ENCODE assay signal across 17 cellular contexts in genomic region chr2:26567534-26567933, GRCh38.
DNase-seq lines count a peak whose midpoint lies in the region; ATAC-seq and TF ChIP-seq lines count a peak whose summit lies in the region.
"Had no signal": no experiment of that assay in that cellular context is flagged by ENCODE, and none has a peak within 500 bp of the region (broad histone marks: within the 10 kb centered on the region; RNA-seq: fewer than 3 reads in every experiment).

No MANE protein-coding gene starts in this region.

- H3K27me3 ChIP-seq in H7 (ENCODE audit: control insufficient read depth, insufficient read depth, low read length), result peaks cover 1% of the 10 kb centered on the region
- H3K27me3 ChIP-seq in osteoblast (ENCODE audit: insufficient read depth, low read length), result peaks cover 69% of the 10 kb centered on the region
- H3K27me3 ChIP-seq in adrenal gland, result peaks cover 17% of the 10 kb centered on the region
- H3K27me3 ChIP-seq: BE2C had no signal

- TF ChIP-seq POLR2A in adrenal gland (IDR thresholded peaks at IDR 0.05), result no peak

- no peaks in the 10 kb centered on the region for H3K9me3 ChIP-seq in osteoblast (ENCODE audit: low read depth, low read length)
- no peaks in the 10 kb centered on the region for H3K9me3 ChIP-seq in adrenal gland (replicated peaks in 1 of 3)
- H3K9me3 ChIP-seq: BE2C had no signal

- H3K4me2 ChIP-seq in osteoblast (ENCODE audit: insufficient read depth, low read length), result no peak overlapping the region

- no peaks in the 10 kb centered on the region for H3K79me2 ChIP-seq in osteoblast (ENCODE audit: insufficient read depth, low read length)

- ATAC-seq in GM21576 (IDR thresholded peaks at IDR 0.05; ENCODE audit: unreplicated experiment) (no peak), GM19467 (IDR thresholded peaks at IDR 0.05; ENCODE audit: unreplicated experiment) (no peak)
- ATAC-seq: CD8-positive, alpha-beta T cell; K562; PC-3 had no signal

- no peak overlapping the region for H3K4me3 ChIP-seq in H7 (ENCODE audit: insufficient read depth, low read depth, low read length)
- H3K4me3 ChIP-seq in osteoblast (ENCODE audit: insufficient read depth, low read length), result no peak overlapping the region
- no peak overlapping the region for H3K4me3 ChIP-seq in adrenal gland
- H3K4me3 ChIP-seq: K562 had no signal

- H3K4me1 ChIP-seq in osteoblast (ENCODE audit: insufficient read depth, low read length), result peaks cover 7% of the 10 kb centered on the region
- peaks cover 0 to 3% of the 10 kb centered on the region in 2 donors for H3K4me1 ChIP-seq in adrenal gland (replicated peaks in 1 of 2)
- H3K4me1 ChIP-seq: BE2C had no signal

- H3K36me3 ChIP-seq in H7 (replicated peaks; ENCODE audit: control insufficient read depth, insufficient read depth, low read length) (no peaks in the 10 kb centered on the region), osteoblast (ENCODE audit: insufficient read depth, low read length) (no peaks in the 10 kb centered on the region), adrenal gland (replicated peaks in 1 of 2) (no peaks in the 10 kb centered on the region)
- H3K36me3 ChIP-seq: BE2C had no signal

- intact Hi-C loops in adrenal gland (cut with DNase I), result no loop called here

- no peak overlapping the region for H3K27ac ChIP-seq in osteoblast (ENCODE audit: low read depth, low read length)
- H3K27ac ChIP-seq in adrenal gland, result no peak overlapping the region

- DNase-seq in ELF-1 (ENCODE audit: low read depth, low spot score) (peak; percentile 47), H7 (peak; percentile 68), ecto neural progenitor cell (ENCODE audit: low spot score) (peak; percentile 37), osteoblast (ENCODE audit: insufficient read length, low spot score, missing footprints) (peak; percentile 77), adrenal gland (no peak)
- DNase-seq: BE2C; CD8-positive, alpha-beta T cell; DMS79 treated with DMSO at 0.1 percent for 48 hours; GDM1; NCI-H1436; NCI-H2081 treated with DMSO at 0.1 percent for 48 hours; NCI-H226; NCI-H526 treated with DMSO at 0.1 percent for 48 hours; PC-3 had no signal

- no peak overlapping the region for H2AFZ ChIP-seq in osteoblast (ENCODE audit: low read length)

- TF ChIP-seq CTCF in osteoblast (IDR thresholded peaks at IDR 0.05; ENCODE audit: extremely low read depth, low read depth, low read length) (no peak), adrenal gland (IDR thresholded peaks at IDR 0.05) (no peak)

- no peaks in the 10 kb centered on the region for H4K20me1 ChIP-seq in osteoblast (ENCODE audit: insufficient read depth, low read length)

- WGBS in adrenal gland, 4 donors, result 62 to 77% (median 70%) methylated on average over 3 of the region's 3 CpGs

Comparison
In these comparisons a context has a peak if more than half of its experiments do, and no peak if none do; other contexts are left out.
1. DNase-seq: peak in ELF-1 (single experiment), H7 (single experiment), ecto neural progenitor cell (single experiment) and osteoblast (single experiment); none in adrenal gland (0 of 7).